In genomic region chr16:67660564-67661028, GRCh38 we compare ENCODE assay signal across 8 cellular contexts. TPM values are rescaled to one million over a fixed set of nuclear protein-coding genes. Genes with fewer than 3 reads are reported as not detected.
DNase-seq lines count a peak whose midpoint lies in the region; ATAC-seq, FAIRE-seq and TF ChIP-seq lines count a peak whose summit lies in the region.

PARD6A (plus strand) TSS chr16:67660960; CDS start chr16:67661039, 79 bp downstream.

- dilution Hi-C loops in keratinocyte (cut with MboI; ENCODE audit: extremely low pct_ligation_motif_present, low sequenced_read_pairs), result no loop called here

- no peaks in the 10 kb centered on the region for H3K9me1 ChIP-seq in keratinocyte (ENCODE audit: control insufficient read depth, extremely low read depth, insufficient read depth, low read length)

- H2AFZ ChIP-seq in keratinocyte (ENCODE audit: control insufficient read depth, low read length), result peak within 1 kb of the TSS; percentile 98

- peaks cover under 1% of the 10 kb centered on the region for H3K27me3 ChIP-seq in keratinocyte (ENCODE audit: control insufficient read depth, extremely low read depth, insufficient read depth, low read length)

- peak; percentile 60 for FAIRE-seq in keratinocyte (lab: Jason Lieb, UNC)

- peaks cover 9% of the 10 kb centered on the region for H3K4me1 ChIP-seq in keratinocyte (ENCODE audit: control insufficient read depth, extremely low read depth, insufficient read depth, low read length)

- TF ChIP-seq CTCF in keratinocyte (optimal IDR thresholded peaks at IDR 0.05 in 1 of 3, IDR thresholded peaks at IDR 0.05 in 1 of 3, conservative IDR thresholded peaks at IDR 0.05 in 1 of 3; ENCODE audit: extremely low read depth in 1 of 3, insufficient read depth in 2 of 3, low read length in 3 of 3), result no peak

- peak within 1 kb of the TSS; percentile 96 for H3K4me2 ChIP-seq in keratinocyte (ENCODE audit: control insufficient read depth, extremely low read depth, insufficient read depth, low read depth, low read length)

- DNase-seq in AG08396 (ENCODE audit: low spot score) (peak; percentile 99), NCI-H446 treated with DMSO at 0.1 percent for 48 hours (lab: John Stamatoyannopoulos, UW) (peak; percentile 86), cerebellar cortex (ENCODE audit: low spot score) (peak; percentile 99), keratinocyte (ENCODE audit: low read depth, low spot score) (peak; percentile 58)
- DNase-seq in activated CD4-positive, CD25-positive, alpha-beta regulatory T cell treated with anti-CD3 and anti-CD28 coated beads, Interleukin-2, amount 50 U/mL, for 72 hours, result peak; percentile 90
- DNase-seq in stimulated activated CD4-positive, alpha-beta T cell treated with anti-CD3 and anti-CD28 coated beads, Interleukin-12 subunit alpha, Interleukin-12 subunit beta, amount 100 ng/mL, for 48 hours (ENCODE audit: low read depth in 2 of 3, low spot score in 1 of 3), result peak; percentile 91 to 95 (median 95)

- H3K9me3 ChIP-seq in keratinocyte (ENCODE audit: control insufficient read depth, low read depth, low read length), result no peaks in the 10 kb centered on the region

- no peaks in the 10 kb centered on the region for H4K20me1 ChIP-seq in keratinocyte (ENCODE audit: control insufficient read depth, extremely low read depth, insufficient read depth, low read length)

- H3K36me3 ChIP-seq in keratinocyte (ENCODE audit: control insufficient read depth in 2 of 2, extremely low read depth in 1 of 2, insufficient read depth in 2 of 2, low read length in 2 of 2), result peaks cover 1 to 9% of the 10 kb centered on the region in 2 experiments

- peaks cover 12% of the 10 kb centered on the region for H3K79me2 ChIP-seq in keratinocyte (ENCODE audit: control insufficient read depth, insufficient read depth, low read length)

- peak within 1 kb of the TSS; percentile 81 for H3K9ac ChIP-seq in keratinocyte (ENCODE audit: control insufficient read depth, extremely low read depth, insufficient read depth, low read length)

- peak within 1 kb of the TSS; percentile 81 for H3K27ac ChIP-seq in keratinocyte (ENCODE audit: control insufficient read depth, insufficient read depth, low read length)

- ATAC-seq in GM19035 (IDR thresholded peaks at IDR 0.05; ENCODE audit: unreplicated experiment) (peak; percentile 78), HG03378 (IDR thresholded peaks at IDR 0.05; ENCODE audit: unreplicated experiment) (peak; percentile 61)

- peak within 1 kb of the TSS; percentile 82 to 98 (median 85) for H3K4me3 ChIP-seq in keratinocyte (ENCODE audit: control insufficient read depth in 2 of 3, extremely low read depth in 1 of 3, insufficient read depth in 2 of 3, low read depth in 1 of 3, low read length in 3 of 3)

RNA-seq across cellular contexts. Expression of gene PARD6A, which starts in this region (rescaled TPM):
- polyA plus RNA-seq in keratinocyte, result 0.05 to 0.23 TPM (median 0.20 TPM) in 3 replicates
- not detected for polyA plus RNA-seq in keratinocyte (2011; ENCODE audit: low read depth)
- polyA plus RNA-seq in keratinocyte (2011; cell fraction: cytosol; rRNA removed), result 0.14 TPM in 1 of 2 replicates, not detected in the other
- polyA plus RNA-seq in keratinocyte (2011; cell fraction: nucleus; rRNA removed), result not detected in 2 replicates
- polyA plus RNA-seq in keratinocyte (2012; ENCODE audit: low replicate concordance), result 0.21 and 0.23 TPM in 2 replicates
- polyA minus RNA-seq in keratinocyte, result 0.92 TPM in 1 of 3 replicates, not detected in the others
- polyA minus RNA-seq in keratinocyte (2011; cell fraction: cytosol; rRNA and poly(A)+ RNA removed), result not detected
- not detected in 2 replicates for polyA minus RNA-seq in keratinocyte (2011; cell fraction: nucleus; rRNA and poly(A)+ RNA removed)

Comparison
In these comparisons a context has a peak if more than half of its experiments do, and no peak if none do; other contexts are left out.
1. Peak in every context shown above with its lines: DNase-seq, ATAC-seq, H3K4me3 ChIP-seq and H3K27ac ChIP-seq.
2. Peak in DNase-seq, H3K4me3 ChIP-seq, H3K27ac ChIP-seq, H3K9ac ChIP-seq and H3K4me2 ChIP-seq in keratinocyte; RNA of the gene not detected or under 1 TPM.